12 cellular contexts compared by ENCODE assay signal in the genomic region with DNA sequence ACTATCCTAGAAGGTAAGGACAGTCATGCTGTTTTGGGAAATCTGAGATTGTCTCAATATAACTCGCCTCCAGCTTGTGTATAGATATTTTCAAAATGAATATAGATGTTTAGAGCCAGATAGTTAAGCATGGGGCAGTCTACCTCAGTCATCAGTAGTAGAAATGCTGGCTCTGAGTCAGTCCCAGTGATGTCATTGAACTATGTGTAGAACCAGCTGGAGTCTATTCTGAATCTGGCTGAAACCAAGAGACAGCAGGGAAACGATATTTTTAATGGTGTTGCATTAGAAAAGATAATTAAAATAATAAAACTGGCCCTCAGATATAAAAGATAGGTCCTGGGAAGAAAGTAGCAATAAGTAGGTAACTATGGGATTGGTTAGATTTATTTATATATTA. TPM values are rescaled to one million over a fixed set of nuclear protein-coding genes. Genes with fewer than 3 reads are reported as not detected.
DNase-seq lines count a peak whose midpoint lies in the region; ATAC-seq and TF ChIP-seq lines count a peak whose summit lies in the region.
"Had no signal": no experiment of that assay in that cellular context is flagged by ENCODE, and none has a peak within 500 bp of the region (broad histone marks: within the 10 kb centered on the region; RNA-seq: fewer than 3 reads in every experiment).

No MANE protein-coding gene starts in this region.

- H2AFZ ChIP-seq in SK-N-SH (ENCODE audit: low read depth), result no peak overlapping the region

- no peak overlapping the region for H3K9ac ChIP-seq in SK-N-SH

- no peak overlapping the region for H3K27ac ChIP-seq in SK-N-SH (ENCODE audit: low read depth in 2 of 2, low read length in 1 of 2)
- H3K27ac ChIP-seq: colonic mucosa had no signal

- ATAC-seq in SK-N-SH treated with all-trans-retinoic acid at 6 μM for 48 hours (peak; percentile 61; the same call in 2 of the 3 replicates), HG02642 (IDR thresholded peaks at IDR 0.05; ENCODE audit: poor library complexity, unreplicated experiment) (peak; percentile 80), HG03520 (IDR thresholded peaks at IDR 0.05; ENCODE audit: unreplicated experiment) (peak; percentile 90), left lobe of liver (no peak)

- TF ChIP-seq EP300 in SK-N-SH (IDR thresholded peaks at IDR 0.05; ENCODE audit: borderline replicate concordance in 1 of 2, low read depth in 1 of 2, low read length in 1 of 2), result no peak

- H3K4me3 ChIP-seq in SK-N-SH (ENCODE audit: low read depth in 2 of 2, low read length in 1 of 2), result no peak overlapping the region
- H3K4me3 ChIP-seq: colonic mucosa had no signal

- CTCF ChIA-PET in SK-N-SH (lab: Yijun Ruan, JAX), result interaction anchor here (0.9 kb wide), 1 partner anchor 30 kb away, joined by 3 read pairs; no protein-coding TSS in a partner anchor

- no peaks in the 10 kb centered on the region for H3F3A ChIP-seq in SK-N-SH (replicated peaks; ENCODE audit: insufficient read depth)

- POLR2A ChIA-PET in SK-N-SH (lab: Yijun Ruan, JAX), result no interaction called here

- H3K9me2 ChIP-seq in SK-N-SH, result no peaks in the 10 kb centered on the region

- H3K4me2 ChIP-seq in SK-N-SH, result no peak overlapping the region

- no peak for TF ChIP-seq CTCF in SK-N-SH (IDR thresholded peaks at IDR 0.05)

- H3K9me3 ChIP-seq in SK-N-SH, result no peaks in the 10 kb centered on the region
- H3K9me3 ChIP-seq: colonic mucosa had no signal

- H4K20me1 ChIP-seq in SK-N-SH (ENCODE audit: insufficient read depth), result no peaks in the 10 kb centered on the region

- no peaks in the 10 kb centered on the region for H3K79me2 ChIP-seq in SK-N-SH (ENCODE audit: insufficient read depth)

- no peaks in the 10 kb centered on the region for H3K27me3 ChIP-seq in SK-N-SH (ENCODE audit: insufficient read depth)
- H3K27me3 ChIP-seq: colonic mucosa had no signal

- no peaks in the 10 kb centered on the region; a peak in 1 of 4 replicates for H3K4me1 ChIP-seq in SK-N-SH (ENCODE audit: control insufficient read depth in 1 of 2, insufficient read depth in 2 of 2, low read depth in 1 of 2, low read length in 1 of 2)
- H3K4me1 ChIP-seq: colonic mucosa had no signal

- WGBS in SK-N-SH (ENCODE audit: low lambda C conversion rate), result 57% methylated on average over 2 of the region's 2 CpGs

- DNase-seq in SK-N-SH (no peak), stromal cell of bone marrow (ENCODE audit: low read depth) (peak; percentile 21), NCI-H510A treated with DMSO at 0.1 percent for 48 hours (lab: John Stamatoyannopoulos, UW) (no peak), left lobe of liver (ENCODE audit: low spot score) (no peak), NCI-H2227 (lab: John Stamatoyannopoulos, UW; ENCODE audit: unreplicated experiment) (no peak)
- DNase-seq: colonic mucosa, hypothalamus, NCI-H524 treated with DMSO at 0.1 percent for 48 hours, T-helper 1 cell had no signal

- TF ChIP-seq RAD21 in SK-N-SH (IDR thresholded peaks at IDR 0.05; ENCODE audit: low read length), result no peak

- no peaks in the 10 kb centered on the region for H3K36me3 ChIP-seq in SK-N-SH (replicated peaks in 1 of 2; ENCODE audit: control insufficient read depth in 1 of 2, insufficient read depth in 2 of 2, low read length in 1 of 2)
- H3K36me3 ChIP-seq: colonic mucosa had no signal

TF ChIP-seq in SK-N-SH treated with all-trans-retinoic acid at 6 μM for 48 hours, 23 proteins besides CTCF, POLR2A, EP300 and RAD21 (continues in another document):
- TF ChIP-seq, protein P1, sequence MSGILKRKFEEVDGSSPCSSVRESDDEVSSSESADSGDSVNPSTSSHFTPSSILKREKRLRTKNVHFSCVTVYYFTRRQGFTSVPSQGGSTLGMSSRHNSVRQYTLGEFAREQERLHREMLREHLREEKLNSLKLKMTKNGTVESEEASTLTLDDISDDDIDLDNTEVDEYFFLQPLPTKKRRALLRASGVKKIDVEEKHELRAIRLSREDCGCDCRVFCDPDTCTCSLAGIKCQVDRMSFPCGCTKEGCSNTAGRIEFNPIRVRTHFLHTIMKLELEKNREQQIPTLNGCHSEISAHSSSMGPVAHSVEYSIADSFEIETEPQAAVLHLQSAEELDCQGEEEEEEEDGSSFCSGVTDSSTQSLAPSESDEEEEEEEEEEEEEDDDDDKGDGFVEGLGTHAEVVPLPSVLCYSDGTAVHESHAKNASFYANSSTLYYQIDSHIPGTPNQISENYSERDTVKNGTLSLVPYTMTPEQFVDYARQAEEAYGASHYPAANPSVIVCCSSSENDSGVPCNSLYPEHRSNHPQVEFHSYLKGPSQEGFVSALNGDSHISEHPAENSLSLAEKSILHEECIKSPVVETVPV (CRISPR knock-in tag; IDR thresholded peaks at IDR 0.05), result no peak
- no peak for TF ChIP-seq SNAI2 (CRISPR knock-in tag; IDR thresholded peaks at IDR 0.05)
- TF ChIP-seq PPARA (CRISPR knock-in tag; IDR thresholded peaks at IDR 0.05; ENCODE audit: borderline replicate concordance), result no peak
- no peak for TF ChIP-seq OSR1 (CRISPR knock-in tag; IDR thresholded peaks at IDR 0.05)
- TF ChIP-seq BACH2 (CRISPR knock-in tag; IDR thresholded peaks at IDR 0.05; ENCODE audit: borderline replicate concordance), result no peak
- TF ChIP-seq, protein P2, sequence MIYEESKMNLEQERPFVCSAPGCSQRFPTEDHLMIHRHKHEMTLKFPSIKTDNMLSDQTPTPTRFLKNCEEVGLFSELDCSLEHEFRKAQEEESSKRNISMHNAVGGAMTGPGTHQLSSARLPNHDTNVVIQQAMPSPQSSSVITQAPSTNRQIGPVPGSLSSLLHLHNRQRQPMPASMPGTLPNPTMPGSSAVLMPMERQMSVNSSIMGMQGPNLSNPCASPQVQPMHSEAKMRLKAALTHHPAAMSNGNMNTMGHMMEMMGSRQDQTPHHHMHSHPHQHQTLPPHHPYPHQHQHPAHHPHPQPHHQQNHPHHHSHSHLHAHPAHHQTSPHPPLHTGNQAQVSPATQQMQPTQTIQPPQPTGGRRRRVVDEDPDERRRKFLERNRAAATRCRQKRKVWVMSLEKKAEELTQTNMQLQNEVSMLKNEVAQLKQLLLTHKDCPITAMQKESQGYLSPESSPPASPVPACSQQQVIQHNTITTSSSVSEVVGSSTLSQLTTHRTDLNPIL (CRISPR knock-in tag; IDR thresholded peaks at IDR 0.05; ENCODE audit: low read depth), result no peak

TF ChIP-seq in SK-N-SH, 30 proteins besides CTCF, POLR2A, EP300 and RAD21:
- no peak for TF ChIP-seq NRF1 (IDR thresholded peaks at IDR 0.05; ENCODE audit: low read depth, low read length)
- no peak for TF ChIP-seq RXRA (IDR thresholded peaks at IDR 0.05; ENCODE audit: borderline replicate concordance, low read depth)
- no peak for TF ChIP-seq GABPA (IDR thresholded peaks at IDR 0.05; ENCODE audit: low read depth)
- TF ChIP-seq, protein P3, sequence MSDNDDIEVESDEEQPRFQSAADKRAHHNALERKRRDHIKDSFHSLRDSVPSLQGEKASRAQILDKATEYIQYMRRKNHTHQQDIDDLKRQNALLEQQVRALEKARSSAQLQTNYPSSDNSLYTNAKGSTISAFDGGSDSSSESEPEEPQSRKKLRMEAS (IDR thresholded peaks at IDR 0.05; ENCODE audit: low read depth), result no peak
- no peak for TF ChIP-seq NFIC (IDR thresholded peaks at IDR 0.05; ENCODE audit: borderline replicate concordance)
- TF ChIP-seq CHD2 (IDR thresholded peaks at IDR 0.05; ENCODE audit: low read length, partially characterized antibody), result no peak
- TF ChIP-seq FOSL2 (IDR thresholded peaks at IDR 0.05; ENCODE audit: borderline replicate concordance, low read depth), result no peak
- TF ChIP-seq EZH2phosphoT487 (IDR thresholded peaks at IDR 0.05; ENCODE audit: borderline replicate concordance, low read depth), result no peak

RNA-seq across cellular contexts. Expression of a gene that starts 25.9 kb away (rescaled TPM):
- polyA plus RNA-seq in SK-N-SH (2012; rRNA removed), result 1.7 and 2.0 TPM in 2 replicates
- 1.6 TPM in 2 replicates for polyA plus RNA-seq in SK-N-SH (2012; cell fraction: cytosol; rRNA removed)
- 5.2 and 10.0 TPM in 2 replicates for polyA plus RNA-seq in SK-N-SH (2012; cell fraction: nucleus; rRNA removed)
- 0.28 TPM for total RNA-seq in left lobe of liver

RNA-seq across cellular contexts. Expression of a gene that starts 49.3 kb away (rescaled TPM):
- polyA plus RNA-seq in SK-N-SH (2012; rRNA removed), result 1.8 and 1.9 TPM in 2 replicates
- polyA plus RNA-seq in SK-N-SH (2012; cell fraction: cytosol; rRNA removed), result 1.7 and 1.9 TPM in 2 replicates
- 1.5 and 1.9 TPM in 2 replicates for polyA plus RNA-seq in SK-N-SH (2012; cell fraction: nucleus; rRNA removed)
- total RNA-seq in left lobe of liver, result 1.2 TPM
